In the genomic region with DNA sequence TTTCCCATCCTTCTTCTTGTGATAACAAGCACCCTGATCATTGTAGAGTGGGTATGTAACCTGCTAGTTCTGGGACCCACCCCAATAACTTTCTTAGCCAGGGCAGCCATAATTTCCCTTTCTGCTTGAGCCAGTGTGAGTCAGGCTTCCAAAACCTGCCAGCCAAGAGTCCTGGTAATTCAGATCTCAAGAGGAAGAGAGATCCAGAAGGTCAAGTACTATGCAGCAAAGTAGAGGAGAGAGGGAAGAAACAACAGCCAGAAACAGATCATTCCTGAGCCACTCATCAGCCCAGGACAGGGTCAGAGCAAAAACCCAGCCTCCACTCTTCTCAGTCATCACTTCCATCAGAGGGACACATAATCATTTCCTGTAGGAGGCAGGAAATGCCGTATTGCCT, we compare ENCODE assay signal across 1 cellular context.
TF ChIP-seq lines count a peak whose summit lies in the region.

No MANE protein-coding gene starts in this region.

TF ChIP-seq in HEK293, 187 proteins besides CTCF, POLR2A, EP300 and RAD21 (continued from another document):
- TF ChIP-seq, protein P1, sequence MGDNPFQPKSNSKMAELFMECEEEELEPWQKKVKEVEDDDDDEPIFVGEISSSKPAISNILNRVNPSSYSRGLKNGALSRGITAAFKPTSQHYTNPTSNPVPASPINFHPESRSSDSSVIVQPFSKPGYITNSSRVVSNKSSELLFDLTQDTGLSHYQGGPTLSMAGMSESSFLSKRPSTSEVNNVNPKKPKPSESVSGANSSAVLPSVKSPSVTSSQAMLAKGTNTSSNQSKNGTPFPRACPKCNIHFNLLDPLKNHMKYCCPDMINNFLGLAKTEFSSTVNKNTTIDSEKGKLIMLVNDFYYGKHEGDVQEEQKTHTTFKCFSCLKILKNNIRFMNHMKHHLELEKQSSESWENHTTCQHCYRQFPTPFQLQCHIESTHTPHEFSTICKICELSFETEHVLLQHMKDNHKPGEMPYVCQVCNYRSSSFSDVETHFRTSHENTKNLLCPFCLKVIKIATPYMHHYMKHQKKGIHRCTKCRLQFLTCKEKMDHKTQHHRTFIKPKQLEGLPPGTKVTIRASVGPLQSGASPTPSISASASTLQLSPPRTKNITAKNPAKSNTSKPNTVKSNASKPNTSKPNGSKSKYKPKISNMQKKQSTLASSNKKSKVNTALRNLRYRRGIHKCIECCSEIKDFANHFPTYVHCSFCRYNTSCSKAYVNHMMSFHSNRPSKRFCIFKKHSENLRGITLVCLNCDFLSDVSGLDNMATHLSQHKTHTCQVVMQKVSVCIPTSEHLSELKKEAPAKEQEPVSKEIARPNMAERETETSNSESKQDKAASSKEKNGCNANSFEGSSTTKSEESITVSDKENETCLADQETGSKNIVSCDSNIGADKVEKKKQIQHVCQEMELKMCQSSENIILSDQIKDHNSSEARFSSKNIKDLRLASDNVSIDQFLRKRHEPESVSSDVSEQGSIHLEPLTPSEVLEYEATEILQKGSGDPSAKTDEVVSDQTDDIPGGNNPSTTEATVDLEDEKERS (tag by site-specific recombination; IDR thresholded peaks at IDR 0.05): no peak
